1 cellular context compared by ENCODE assay signal in the genomic region with DNA sequence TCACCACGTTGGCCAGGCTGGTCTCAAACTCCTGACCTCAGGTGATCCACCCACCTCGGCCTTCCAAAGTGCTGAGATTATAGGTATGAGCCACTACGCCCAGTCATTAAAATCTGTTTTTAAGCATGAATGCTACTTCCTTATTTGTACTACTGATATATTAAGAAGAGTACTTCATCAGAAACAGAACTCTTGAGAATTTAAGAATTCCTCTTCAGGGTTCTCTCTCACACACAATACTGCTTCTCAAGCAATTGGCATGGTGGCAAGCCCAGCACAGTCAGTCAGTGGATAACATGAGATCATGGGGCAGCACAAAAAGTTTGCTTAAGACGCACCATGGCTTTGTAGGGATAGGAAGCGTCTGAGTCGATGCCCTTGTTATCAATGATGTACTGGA.
TF ChIP-seq lines count a peak whose summit lies in the region.

No MANE protein-coding gene starts in this region.

TF ChIP-seq in GM23338, 12 proteins besides CTCF, POLR2A, EP300 and RAD21 (continued from another document):
- TF ChIP-seq, protein P1, sequence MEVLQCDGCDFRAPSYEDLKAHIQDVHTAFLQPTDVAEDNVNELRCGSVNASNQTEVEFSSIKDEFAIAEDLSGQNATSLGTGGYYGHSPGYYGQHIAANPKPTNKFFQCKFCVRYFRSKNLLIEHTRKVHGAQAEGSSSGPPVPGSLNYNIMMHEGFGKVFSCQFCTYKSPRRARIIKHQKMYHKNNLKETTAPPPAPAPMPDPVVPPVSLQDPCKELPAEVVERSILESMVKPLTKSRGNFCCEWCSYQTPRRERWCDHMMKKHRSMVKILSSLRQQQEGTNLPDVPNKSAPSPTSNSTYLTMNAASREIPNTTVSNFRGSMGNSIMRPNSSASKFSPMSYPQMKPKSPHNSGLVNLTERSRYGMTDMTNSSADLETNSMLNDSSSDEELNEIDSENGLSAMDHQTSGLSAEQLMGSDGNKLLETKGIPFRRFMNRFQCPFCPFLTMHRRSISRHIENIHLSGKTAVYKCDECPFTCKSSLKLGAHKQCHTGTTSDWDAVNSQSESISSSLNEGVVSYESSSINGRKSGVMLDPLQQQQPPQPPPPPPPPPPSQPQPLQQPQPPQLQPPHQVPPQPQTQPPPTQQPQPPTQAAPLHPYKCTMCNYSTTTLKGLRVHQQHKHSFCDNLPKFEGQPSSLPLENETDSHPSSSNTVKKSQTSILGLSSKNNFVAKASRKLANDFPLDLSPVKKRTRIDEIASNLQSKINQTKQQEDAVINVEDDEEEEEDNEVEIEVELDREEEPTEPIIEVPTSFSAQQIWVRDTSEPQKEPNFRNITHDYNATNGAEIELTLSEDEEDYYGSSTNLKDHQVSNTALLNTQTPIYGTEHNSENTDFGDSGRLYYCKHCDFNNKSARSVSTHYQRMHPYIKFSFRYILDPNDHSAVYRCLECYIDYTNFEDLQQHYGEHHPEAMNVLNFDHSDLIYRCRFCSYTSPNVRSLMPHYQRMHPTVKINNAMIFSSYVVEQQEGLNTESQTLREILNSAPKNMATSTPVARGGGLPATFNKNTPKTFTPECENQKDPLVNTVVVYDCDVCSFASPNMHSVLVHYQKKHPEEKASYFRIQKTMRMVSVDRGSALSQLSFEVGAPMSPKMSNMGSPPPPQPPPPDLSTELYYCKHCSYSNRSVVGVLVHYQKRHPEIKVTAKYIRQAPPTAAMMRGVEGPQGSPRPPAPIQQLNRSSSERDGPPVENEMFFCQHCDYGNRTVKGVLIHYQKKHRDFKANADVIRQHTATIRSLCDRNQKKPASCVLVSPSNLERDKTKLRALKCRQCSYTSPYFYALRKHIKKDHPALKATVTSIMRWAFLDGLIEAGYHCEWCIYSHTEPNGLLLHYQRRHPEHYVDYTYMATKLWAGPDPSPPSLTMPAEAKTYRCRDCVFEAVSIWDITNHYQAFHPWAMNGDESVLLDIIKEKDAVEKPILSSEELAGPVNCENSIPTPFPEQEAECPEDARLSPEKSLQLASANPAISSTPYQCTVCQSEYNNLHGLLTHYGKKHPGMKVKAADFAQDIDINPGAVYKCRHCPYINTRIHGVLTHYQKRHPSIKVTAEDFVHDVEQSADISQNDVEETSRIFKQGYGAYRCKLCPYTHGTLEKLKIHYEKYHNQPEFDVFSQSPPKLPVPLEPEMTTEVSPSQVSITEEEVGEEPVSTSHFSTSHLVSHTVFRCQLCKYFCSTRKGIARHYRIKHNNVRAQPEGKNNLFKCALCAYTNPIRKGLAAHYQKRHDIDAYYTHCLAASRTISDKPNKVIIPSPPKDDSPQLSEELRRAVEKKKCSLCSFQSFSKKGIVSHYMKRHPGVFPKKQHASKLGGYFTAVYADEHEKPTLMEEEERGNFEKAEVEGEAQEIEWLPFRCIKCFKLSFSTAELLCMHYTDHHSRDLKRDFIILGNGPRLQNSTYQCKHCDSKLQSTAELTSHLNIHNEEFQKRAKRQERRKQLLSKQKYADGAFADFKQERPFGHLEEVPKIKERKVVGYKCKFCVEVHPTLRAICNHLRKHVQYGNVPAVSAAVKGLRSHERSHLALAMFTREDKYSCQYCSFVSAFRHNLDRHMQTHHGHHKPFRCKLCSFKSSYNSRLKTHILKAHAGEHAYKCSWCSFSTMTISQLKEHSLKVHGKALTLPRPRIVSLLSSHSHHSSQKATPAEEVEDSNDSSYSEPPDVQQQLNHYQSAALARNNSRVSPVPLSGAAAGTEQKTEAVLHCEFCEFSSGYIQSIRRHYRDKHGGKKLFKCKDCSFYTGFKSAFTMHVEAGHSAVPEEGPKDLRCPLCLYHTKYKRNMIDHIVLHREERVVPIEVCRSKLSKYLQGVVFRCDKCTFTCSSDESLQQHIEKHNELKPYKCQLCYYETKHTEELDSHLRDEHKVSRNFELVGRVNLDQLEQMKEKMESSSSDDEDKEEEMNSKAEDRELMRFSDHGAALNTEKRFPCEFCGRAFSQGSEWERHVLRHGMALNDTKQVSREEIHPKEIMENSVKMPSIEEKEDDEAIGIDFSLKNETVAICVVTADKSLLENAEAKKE (CRISPR knock-in tag; IDR thresholded peaks at IDR 0.05) = no peak
- TF ChIP-seq ZNF114 (CRISPR knock-in tag; IDR thresholded peaks at IDR 0.05) = no peak
TF ChIP-seq in GM23338: peak in this region for 0.
